ENCODE assay signal across 8 cellular contexts in the genomic region with DNA sequence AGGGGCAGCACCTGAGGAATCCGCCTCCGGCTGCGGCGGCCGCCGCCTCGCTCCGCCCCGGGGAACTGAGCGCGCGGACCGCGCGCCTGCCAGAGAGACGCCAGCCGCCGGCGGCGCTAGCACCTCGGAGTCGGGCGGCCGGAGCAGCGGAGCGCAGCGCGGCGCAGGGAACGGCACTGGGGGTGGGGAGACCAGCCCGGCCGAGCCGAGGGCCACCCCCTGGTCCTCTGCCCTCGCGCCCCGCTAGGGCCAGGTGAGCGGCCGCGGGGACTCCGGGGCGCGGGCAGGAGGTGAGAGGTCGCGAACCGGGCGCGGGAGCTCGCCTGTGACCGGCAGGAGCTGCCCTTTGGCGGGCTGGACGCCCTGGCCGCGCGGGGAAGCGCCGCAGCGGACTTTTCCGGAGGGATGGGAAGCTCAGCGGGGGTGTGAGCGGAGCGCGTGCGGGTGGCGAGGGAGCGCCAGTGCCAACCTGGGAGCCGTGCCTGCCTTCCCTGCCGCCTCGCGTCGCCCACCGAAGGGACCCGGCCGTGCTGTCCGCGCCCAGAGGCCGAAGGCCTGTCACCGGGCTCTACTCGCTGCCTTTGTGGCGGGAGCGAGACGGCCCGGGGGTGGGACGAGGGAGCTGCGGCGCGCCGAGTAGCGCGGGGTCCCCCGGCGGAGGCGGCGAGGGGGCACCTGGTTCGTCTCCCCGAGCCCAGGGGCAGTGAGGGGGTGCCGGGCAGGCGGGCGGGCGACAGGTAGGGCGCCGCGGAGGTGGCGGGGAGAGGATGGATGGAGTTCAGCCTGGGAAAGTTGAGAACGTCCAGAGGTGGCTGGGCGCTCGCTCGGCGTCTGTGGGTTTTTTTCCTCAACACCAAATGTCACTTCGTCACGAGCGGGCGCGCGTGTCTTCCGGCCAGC. TPM values are rescaled to one million over a fixed set of nuclear protein-coding genes. Genes with fewer than 3 reads are reported as not detected.
DNase-seq lines count a peak whose midpoint lies in the region; ATAC-seq and TF ChIP-seq lines count a peak whose summit lies in the region.

GREB1L (plus strand) TSS at position 92 of the 900 bp plus-strand sequence. CDS start 141,287 bp downstream, outside the sequence.

- intact Hi-C loops in left ventricle myocardium superior (cut with micrococcal nuclease) (no loop called here), psoas muscle (cut with DNase I) (loop anchor here (5.0 to 10.0 kb wide), 2 partner anchors 200 to 202 kb away; no protein-coding TSS in a partner anchor)

- TF ChIP-seq POLR2A in NB4 (IDR thresholded peaks at IDR 0.05; ENCODE audit: extremely low read depth, insufficient read length): no peak

- ATAC-seq in left ventricle myocardium superior (peak; percentile 96), psoas muscle (peak; percentile 93 to 95 (median 94))

- H3K27ac ChIP-seq in psoas muscle: no peak within 1 kb of the TSS

- peaks cover 3% of the 10 kb centered on the region for H3K4me1 ChIP-seq in psoas muscle

- no peaks in the 10 kb centered on the region for H3K9me3 ChIP-seq in psoas muscle

- H3K4me3 ChIP-seq in NB4 (ENCODE audit: low read depth, low read length): no peak within 1 kb of the TSS
- peak within 1 kb of the TSS; percentile 87 for H3K4me3 ChIP-seq in psoas muscle

- WGBS in psoas muscle, 3 donors: 0 to 1% (median 1%) methylated on average over 46 to 115 of the region's 115 CpGs

- no peaks in the 10 kb centered on the region for H3K36me3 ChIP-seq in psoas muscle (ENCODE audit: insufficient read depth in 1 of 2, low read depth in 1 of 2)

- peaks cover 0 to 5% (median 0%) of the 10 kb centered on the region in 3 donors for H3K27me3 ChIP-seq in psoas muscle (ENCODE audit: insufficient read depth in 3 of 3, low read length in 2 of 3)

- TF ChIP-seq CTCF in NB4 (IDR thresholded peaks at IDR 0.05; ENCODE audit: low read depth, low read length) (no peak), psoas muscle (IDR thresholded peaks at IDR 0.05) (peak; percentile 29)

- peak; percentile 10 for DNase-seq in activated gamma-delta T cell (lab: John Stamatoyannopoulos, UW)
- no peak for DNase-seq in activated gamma-delta T cell treated with Interleukin-2 at 50 U/mL for 16 hours
- peak; percentile 61 for DNase-seq in NB4 (ENCODE audit: low read depth)
- DNase-seq in amniotic epithelial cell (ENCODE audit: low read depth): peak; percentile 68
- DNase-seq in left ventricle myocardium superior: peak; percentile 84
- peak; percentile 61 to 79 for DNase-seq in psoas muscle
- DNase-seq in GF-D8 (lab: John Stamatoyannopoulos, UW): no peak
- DNase-seq in NCI-H446 treated with DMSO at 0.1 percent for 48 hours (lab: John Stamatoyannopoulos, UW): no peak

RNA-seq across cellular contexts. Expression of gene GREB1L, which starts in this region (rescaled TPM):
- total RNA-seq in left ventricle myocardium superior: 7.2 TPM
- total RNA-seq in psoas muscle: 10 to 100 TPM in 2 of 4 donors, 1 to 10 TPM in 2; 7.8 to 11.3 (median 9.6) TPM
- polyA plus RNA-seq in psoas muscle: 1 to 10 TPM in 2 of 3 donors, under 1 TPM in 1; 0.59 to 8.9 (median 2.2) TPM

Comparison
In these comparisons a context has a peak if more than half of its experiments do, and no peak if none do; other contexts are left out.
1. DNase-seq: peak in activated gamma-delta T cell (single experiment), NB4 (single experiment), amniotic epithelial cell (single experiment), left ventricle myocardium superior (single experiment) and psoas muscle (2 of 2); none in activated gamma-delta T cell treated with Interleukin-2 at 50 U/mL for 16 hours (single experiment), GF-D8 (single experiment) and NCI-H446 treated with DMSO at 0.1 percent for 48 hours (single experiment).